8 cellular contexts compared by ENCODE assay signal in genomic region chr1:2091611-2092604, GRCh38.
DNase-seq lines count a peak whose midpoint lies in the region; ATAC-seq and TF ChIP-seq lines count a peak whose summit lies in the region.

No MANE protein-coding gene starts in this region.

- no peak overlapping the region for H3K4me3 ChIP-seq in fibroblast of mammary gland (ENCODE audit: control insufficient read depth, low read depth, low read length)

- DNase-seq in activated gamma-delta T cell treated with Interleukin-2 at 50 U/mL for 16 hours: peak; percentile 33
- DNase-seq in activated gamma-delta T cell (lab: John Stamatoyannopoulos, UW): no peak
- peak; percentile 61 for DNase-seq in activated CD8-positive, alpha-beta memory T cell treated with anti-CD3 and anti-CD28 coated beads, Interleukin-2, amount 50 U/mL, for 4 hours
- DNase-seq in fibroblast of mammary gland (ENCODE audit: low read depth): peak; percentile 10
- peak in 7 of 10 donors; percentile 54 to 94 (median 79) for DNase-seq in posterior cingulate gyrus
- no peak for DNase-seq in SW480 (ENCODE audit: low spot score)

- intact Hi-C loops in posterior cingulate gyrus (cut with DNase I): no loop called here

- ATAC-seq in GM21526 (IDR thresholded peaks at IDR 0.05; ENCODE audit: low FRiP score, unreplicated experiment): no peak
- no peak for ATAC-seq in GM19351 (IDR thresholded peaks at IDR 0.05; ENCODE audit: unreplicated experiment)

- TF ChIP-seq CTCF in fibroblast of mammary gland (conservative IDR thresholded peaks at IDR 0.05; ENCODE audit: control insufficient read depth, insufficient read depth, low read depth, low read length): peak; percentile 42

Comparison
In these comparisons a context has a peak if more than half of its experiments do, and no peak if none do; other contexts are left out.
1. DNase-seq: peak in activated gamma-delta T cell treated with Interleukin-2 at 50 U/mL for 16 hours (single experiment), activated CD8-positive, alpha-beta memory T cell treated with anti-CD3 and anti-CD28 coated beads, Interleukin-2, amount 50 U/mL, for 4 hours (single experiment), fibroblast of mammary gland (single experiment) and posterior cingulate gyrus (7 of 10); none in activated gamma-delta T cell (single experiment) and SW480 (single experiment).